In genomic region chr6:155174576-155175174, GRCh38 we compare ENCODE assay signal across 8 cellular contexts.
DNase-seq lines count a peak whose midpoint lies in the region; ATAC-seq and TF ChIP-seq lines count a peak whose summit lies in the region.

No MANE protein-coding gene starts in this region.

- no peak overlapping the region for H3K27ac Mint-ChIP-seq in activated T-cell treated with anti-CD3 and anti-CD28 coated beads, Interleukin-2, amount 50 U/mL, for 72 hours

- H2AFZ ChIP-seq in HCT116 (ENCODE audit: low read depth, low read length, poor library complexity, severe bottlenecking) (no peak overlapping the region), PC-3 (ENCODE audit: low read length) (no peak overlapping the region), neuronal stem cell (ENCODE audit: low read length) (peak overlapping the region; percentile 15)

- no peak overlapping the region for H2AK5ac ChIP-seq in neuronal stem cell (ENCODE audit: low read depth, low read length)

- DNase-seq in GM12864 (ENCODE audit: low read depth) (peak; percentile 77), HCT116 (ENCODE audit: low read depth, low spot score) (peak; percentile 85), PC-3 (peak; percentile 79), fibroblast of pulmonary artery (ENCODE audit: low read depth) (peak; percentile 90), neuronal stem cell (ENCODE audit: low spot score) (peak; percentile 72)
- peak; percentile 67 to 69 for DNase-seq in activated T-cell treated with anti-CD3 and anti-CD28 coated beads, Interleukin-2, amount 50 U/mL, for 72 hours
- DNase-seq in effector CD8-positive, alpha-beta T cell (lab: John Stamatoyannopoulos, UW) = no peak

- WGBS in neuronal stem cell (ENCODE audit: extremely low coverage in 2 of 2, insufficient read length in 2 of 2, insufficient replicate concordance in 1 of 2), 2 donors = no CpG with 5 or more reads among the region's 11 CpGs

- H4K20me1 ChIP-seq in HCT116 (ENCODE audit: insufficient read depth) (no peaks in the 10 kb centered on the region), PC-3 (ENCODE audit: low read length) (no peaks in the 10 kb centered on the region)

- TF ChIP-seq CTCF in GM12864 (IDR thresholded peaks at IDR 0.05; ENCODE audit: low read depth, low read length, missing control alignments) (peak; percentile 64), HCT116 (IDR thresholded peaks at IDR 0.05 in 2 of 3, conservative IDR thresholded peaks at IDR 0.05 in 1 of 3; ENCODE audit: borderline replicate concordance in 1 of 3, insufficient read depth in 1 of 3, low read depth in 2 of 3, low read length in 2 of 3) (peak; percentile 65 to 94 (median 72)), LNCAP (IDR thresholded peaks at IDR 0.05) (peak; percentile 72), PC-3 (conservative IDR thresholded peaks at IDR 0.05; ENCODE audit: low read depth, low read length) (peak; percentile 78), fibroblast of pulmonary artery (IDR thresholded peaks at IDR 0.05; ENCODE audit: low read length, missing control alignments) (peak; percentile 74)

- peaks cover 52% of the 10 kb centered on the region for H3K4me1 Mint-ChIP-seq in activated T-cell treated with anti-CD3 and anti-CD28 coated beads, Interleukin-2, amount 50 U/mL, for 72 hours (ENCODE audit: low read depth)

- no peaks in the 10 kb centered on the region for H3K79me1 ChIP-seq in neuronal stem cell (ENCODE audit: low read depth, low read length)

- ATAC-seq in HCT116 = peak; percentile 86
- ATAC-seq in PC-3 = peak; percentile 73
- peak; percentile 38 to 47 for ATAC-seq in activated T-cell treated with anti-CD3 and anti-CD28 coated beads, Interleukin-2, amount 50 U/mL, for 72 hours (replicated peaks in 1 of 2)

- no TSS peak for BruUV-seq in HCT116 (replicated peaks; lab: Mats Ljungman, UMichigan)
- no TSS peak for BruUV-seq in PC-3 (replicated peaks; lab: Mats Ljungman, UMichigan)

- H3K4me3 ChIP-seq in GM12864 (ENCODE audit: low read depth, low read length) (no peak overlapping the region), HCT116 (replicated peaks in 1 of 2; ENCODE audit: low read depth in 1 of 2, low read length in 2 of 2) (no peak overlapping the region), PC-3 (ENCODE audit: low read length) (no peak overlapping the region), fibroblast of pulmonary artery (replicated peaks; ENCODE audit: low read depth, low read length) (no peak overlapping the region), neuronal stem cell (ENCODE audit: low read length in 2 of 2) (no peak overlapping the region)

- no peaks in the 10 kb centered on the region for H3K79me2 ChIP-seq in HCT116 (ENCODE audit: insufficient read depth, low read length)
- H3K79me2 ChIP-seq in PC-3 (ENCODE audit: low read length) = no peaks in the 10 kb centered on the region

- H3K9ac ChIP-seq in HCT116 (ENCODE audit: low read length) (no peak overlapping the region), PC-3 (ENCODE audit: low read length) (no peak overlapping the region), neuronal stem cell (ENCODE audit: low read depth, low read length, poor library complexity) (no peak overlapping the region)

- H4K8ac ChIP-seq in neuronal stem cell (ENCODE audit: low read depth, low read length) = no peak overlapping the region

- H4K91ac ChIP-seq in neuronal stem cell (ENCODE audit: low read depth, low read length, poor library complexity) = no peak overlapping the region

- CTCF ChIA-PET in HCT116 (lab: Charles Lee) = interaction anchor here (0.9 kb wide), 1 partner anchor 499 kb away, joined by 3 read pairs; no protein-coding TSS in a partner anchor
- CTCF ChIA-PET in PC-3 (lab: Charles Lee) = interaction anchor here (1.7 kb wide), 1 partner anchor 307 kb away, joined by 7 read pairs; no protein-coding TSS in a partner anchor

- H3K36me3 ChIP-seq in HCT116 (ENCODE audit: control insufficient read depth in 1 of 2, insufficient read depth in 2 of 2, low read length in 2 of 2) (no peaks in the 10 kb centered on the region), PC-3 (ENCODE audit: low read depth, low read length) (no peaks in the 10 kb centered on the region), neuronal stem cell (replicated peaks in 1 of 2; ENCODE audit: control insufficient read depth in 2 of 2, insufficient read depth in 2 of 2, low read length in 2 of 2) (peaks cover 0 to 67% of the 10 kb centered on the region in 2 donors)

- H3K4me3 Mint-ChIP-seq in activated T-cell treated with anti-CD3 and anti-CD28 coated beads, Interleukin-2, amount 50 U/mL, for 72 hours = no peak overlapping the region

- RAD21 ChIA-PET in HCT116 (lab: Charles Lee; ENCODE audit: low non-redundant PET in 1 of 2, low total read pairs in 2 of 2, uncharacterized antibody in 2 of 2, unreplicated experiment in 2 of 2) = no interaction called here

- H3K9me3 ChIP-seq in HCT116 (ENCODE audit: control insufficient read depth in 1 of 2, insufficient read depth in 1 of 2, low read depth in 1 of 2, low read length in 2 of 2) (no peaks in the 10 kb centered on the region), PC-3 (ENCODE audit: low read length) (no peaks in the 10 kb centered on the region), neuronal stem cell (replicated peaks in 1 of 2; ENCODE audit: control insufficient read depth in 2 of 2, insufficient read depth in 1 of 2, low read depth in 1 of 2, low read length in 2 of 2) (no peaks in the 10 kb centered on the region)

- TF ChIP-seq POLR2A in HCT116 (IDR thresholded peaks at IDR 0.05; ENCODE audit: borderline replicate concordance, extremely low read depth, insufficient read depth, insufficient read length) = no peak

- H3K27me3 ChIP-seq in HCT116 (ENCODE audit: insufficient read depth, low read length) (no peaks in the 10 kb centered on the region), PC-3 (ENCODE audit: low read length) (no peaks in the 10 kb centered on the region), neuronal stem cell (ENCODE audit: control insufficient read depth in 3 of 3, insufficient read depth in 3 of 3, low read depth in 1 of 3, low read length in 3 of 3) (no peaks in the 10 kb centered on the region)

- no peaks in the 10 kb centered on the region for H3K27me3 Mint-ChIP-seq in activated T-cell treated with anti-CD3 and anti-CD28 coated beads, Interleukin-2, amount 50 U/mL, for 72 hours (ENCODE audit: low read depth)

- H3K27ac ChIP-seq in HCT116 (ENCODE audit: low read depth, low read length) = no peak overlapping the region
- H3K27ac ChIP-seq in PC-3 (ENCODE audit: low read length) = no peak overlapping the region
- no peak overlapping the region for H3K27ac ChIP-seq in neuronal stem cell (replicated peaks; ENCODE audit: low read length)

- H3K4me2 ChIP-seq in HCT116 (ENCODE audit: low read length) = 0 out of 2 replicates have a peak overlapping the region, but pooled peaks have one; percentile 30
- H3K4me2 ChIP-seq in PC-3 (ENCODE audit: low read length) = no peak overlapping the region
- H3K4me2 ChIP-seq in neuronal stem cell (ENCODE audit: insufficient read depth, low read length, poor library complexity, severe bottlenecking) = no peak overlapping the region

- POLR2A ChIA-PET in HCT116 (lab: Charles Lee) (no interaction called here), PC-3 (lab: Charles Lee; ENCODE audit: unreplicated experiment) (no interaction called here)

- no peaks in the 10 kb centered on the region for H3F3A ChIP-seq in PC-3 (ENCODE audit: low read length, unreplicated experiment)

- peak; percentile 96 for TF ChIP-seq RAD21 in HCT116 (IDR thresholded peaks at IDR 0.05; ENCODE audit: low read depth)

- H3K23ac ChIP-seq in neuronal stem cell (ENCODE audit: low read depth, low read length, poor library complexity) = no peak overlapping the region

- no peak overlapping the region for H3K18ac ChIP-seq in neuronal stem cell (ENCODE audit: low read length)

- H2BK5ac ChIP-seq in neuronal stem cell (ENCODE audit: low read length) = no peak overlapping the region

- H3K36me3 Mint-ChIP-seq in activated T-cell treated with anti-CD3 and anti-CD28 coated beads, Interleukin-2, amount 50 U/mL, for 72 hours (ENCODE audit: insufficient read depth in 2 of 2) = peaks cover 0 to under 1% of the 10 kb centered on the region in 2 donors

- no peak overlapping the region for H3K14ac ChIP-seq in neuronal stem cell (ENCODE audit: low read length)

- H2BK120ac ChIP-seq in neuronal stem cell (ENCODE audit: low read depth, low read length) = no peak overlapping the region

- no peak overlapping the region for H2BK12ac ChIP-seq in neuronal stem cell (ENCODE audit: low read length)

- peaks cover 19 to 37% of the 10 kb centered on the region in 2 experiments for H3K4me1 ChIP-seq in HCT116 (ENCODE audit: control insufficient read depth in 1 of 2, insufficient read depth in 2 of 2, low read length in 2 of 2)
- H3K4me1 ChIP-seq in PC-3 (ENCODE audit: insufficient read depth, low read length) = peaks cover 22% of the 10 kb centered on the region
- peaks cover 8 to 24% of the 10 kb centered on the region in 2 donors for H3K4me1 ChIP-seq in neuronal stem cell (ENCODE audit: control insufficient read depth in 2 of 2, insufficient read depth in 1 of 2, low read depth in 1 of 2, low read length in 2 of 2)

- no peak overlapping the region for H3K4ac ChIP-seq in neuronal stem cell (ENCODE audit: low read length)

- H2BK15ac ChIP-seq in neuronal stem cell (ENCODE audit: low read length) = no peak overlapping the region

- no peaks in the 10 kb centered on the region for H3K9me3 Mint-ChIP-seq in activated T-cell treated with anti-CD3 and anti-CD28 coated beads, Interleukin-2, amount 50 U/mL, for 72 hours

- H3K9me2 ChIP-seq in HCT116 (ENCODE audit: insufficient read depth) (no peaks in the 10 kb centered on the region), PC-3 (replicated peaks; ENCODE audit: low read length) (no peaks in the 10 kb centered on the region)

- intact Hi-C loops in HCT116 (cut with micrococcal nuclease) (loop anchor here (1.0 to 5.0 kb wide), 5 partner anchors 143 to 1022 kb away; no protein-coding TSS in a partner anchor), PC-3 (cut with micrococcal nuclease) (loop anchor here (1.0 to 5.0 kb wide), 3 partner anchors 112 to 306 kb away; no protein-coding TSS in a partner anchor)

TF ChIP-seq in HCT116, 20 proteins besides CTCF, POLR2A, EP300 and RAD21 (continues in another document):
- no peak for TF ChIP-seq ZFX (IDR thresholded peaks at IDR 0.05)
- TF ChIP-seq EZH2phosphoT487 (IDR thresholded peaks at IDR 0.05; ENCODE audit: borderline replicate concordance) = no peak
- TF ChIP-seq ELF1 (IDR thresholded peaks at IDR 0.05; ENCODE audit: borderline replicate concordance, low read depth) = no peak
